Comparison of ENCODE assay signal across 9 cellular contexts in the genomic region with DNA sequence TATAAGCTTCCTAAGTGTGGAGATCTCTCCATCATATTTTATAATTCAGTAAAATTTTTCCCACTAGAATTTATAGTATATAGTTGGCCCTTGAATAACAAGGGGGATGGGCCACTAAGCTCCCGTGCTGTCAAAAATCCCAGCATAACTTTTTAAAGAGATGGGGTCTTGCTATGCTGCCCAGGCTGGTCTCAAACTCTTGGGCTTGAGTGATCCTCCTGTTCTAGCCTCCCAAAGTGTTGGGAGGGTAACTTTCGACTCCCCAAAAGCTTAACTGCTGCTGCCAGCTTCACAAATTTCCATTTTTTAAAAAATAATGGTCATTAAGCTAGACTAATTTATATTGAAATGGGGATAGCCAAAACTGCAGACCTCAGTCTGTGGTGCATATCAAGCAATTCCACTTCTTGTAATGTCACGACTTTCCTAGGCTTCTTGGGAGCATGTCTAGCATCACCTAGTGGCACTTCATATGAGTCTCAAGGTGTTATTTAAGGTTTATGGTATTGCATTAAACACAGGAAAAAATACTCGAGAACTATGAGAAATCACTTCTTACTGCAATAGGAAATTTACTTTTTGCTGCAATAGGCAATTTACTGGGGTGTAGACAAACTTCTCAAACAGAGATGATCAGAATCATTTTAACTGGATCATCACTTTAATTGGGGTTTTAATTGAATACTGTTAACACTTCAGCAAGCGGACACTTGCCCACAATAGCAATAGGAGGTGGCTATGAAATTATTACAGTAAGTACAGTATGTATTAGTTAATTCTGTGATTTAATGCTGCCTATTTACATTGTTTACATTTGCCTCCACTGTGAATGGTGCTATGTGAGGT. TPM values are rescaled to one million over a fixed set of nuclear protein-coding genes. Genes with fewer than 3 reads are reported as not detected.
DNase-seq lines count a peak whose midpoint lies in the region; ATAC-seq and TF ChIP-seq lines count a peak whose summit lies in the region.
"Had no signal": no experiment of that assay in that cellular context is flagged by ENCODE, and none has a peak within 500 bp of the region (broad histone marks: within the 10 kb centered on the region; RNA-seq: fewer than 3 reads in every experiment).

No MANE protein-coding gene starts in this region.

- H3K4me3 ChIP-seq in right atrium auricular region (no peak overlapping the region), OCI-LY7 (ENCODE audit: low read depth, low read length, poor library complexity, severe bottlenecking) (no peak overlapping the region), fibroblast of the aortic adventitia (ENCODE audit: low read depth, low read length) (no peak overlapping the region)

- H3K4me1 ChIP-seq in right atrium auricular region (no peaks in the 10 kb centered on the region), OCI-LY7 (ENCODE audit: insufficient read depth, low read length, poor library complexity, severe bottlenecking) (no peaks in the 10 kb centered on the region)

- H3K27ac Mint-ChIP-seq in stimulated activated naive CD8-positive, alpha-beta T cell treated with anti-CD3 and anti-CD28 coated beads, Interleukin-15, amount 100 ng/mL, for 72 hours = no peak overlapping the region
- H3K27ac Mint-ChIP-seq: activated CD4-positive, alpha-beta memory T cell treated with anti-CD3 and anti-CD28 coated beads for 36 hours had no signal

- no peaks in the 10 kb centered on the region for H3K27me3 ChIP-seq in right atrium auricular region

- peaks cover 17% of the 10 kb centered on the region for H3K4me1 Mint-ChIP-seq in stimulated activated naive CD8-positive, alpha-beta T cell treated with anti-CD3 and anti-CD28 coated beads, Interleukin-15, amount 100 ng/mL, for 72 hours

- H3K9me2 ChIP-seq in OCI-LY7 (ENCODE audit: insufficient read depth, low read length) = no peaks in the 10 kb centered on the region

- CTCF ChIA-PET in OCI-LY7 (lab: Charles Lee; ENCODE audit: unreplicated experiment) = no interaction called here

- no peaks in the 10 kb centered on the region for H4K20me1 ChIP-seq in OCI-LY7 (ENCODE audit: insufficient read depth, low read length)

- intact Hi-C loops in left ventricle myocardium superior (cut with micrococcal nuclease) = no loop called here
- intact Hi-C loops in OCI-LY7 (cut with micrococcal nuclease; ENCODE audit: unreplicated experiment) = no loop called here

- no peak for DNase-seq in right atrium auricular region (ENCODE audit: low spot score)
- DNase-seq in left ventricle myocardium superior = no peak
- peak; percentile 7 for DNase-seq in OCI-LY7 (ENCODE audit: low spot score)
- peak; percentile 47 for DNase-seq in fibroblast of the aortic adventitia (ENCODE audit: low read depth)
- no peak for DNase-seq in NCI-H345 (lab: John Stamatoyannopoulos, UW)
- no peak for DNase-seq in HK-2 (ENCODE audit: unreplicated experiment)
- no peak for DNase-seq in stimulated activated naive CD8-positive, alpha-beta T cell treated with anti-CD3 and anti-CD28 coated beads, Interleukin-15, amount 100 ng/mL, for 72 hours
- DNase-seq: activated CD4-positive, alpha-beta memory T cell treated with anti-CD3 and anti-CD28 coated beads for 36 hours had no signal

- BruUV-seq in OCI-LY7 (replicated peaks; lab: Mats Ljungman, UMichigan) = no TSS peak

- peak; percentile 25 to 58 for TF ChIP-seq CTCF in right atrium auricular region (IDR thresholded peaks at IDR 0.05)
- TF ChIP-seq CTCF in OCI-LY7 (conservative IDR thresholded peaks at IDR 0.05; ENCODE audit: low read length) = peak; percentile 70
- TF ChIP-seq CTCF in fibroblast of the aortic adventitia (IDR thresholded peaks at IDR 0.05; ENCODE audit: insufficient read depth, low read length) = peak; percentile 57

- H3K79me2 ChIP-seq in OCI-LY7 (ENCODE audit: insufficient read depth, low read depth, low read length) = no peaks in the 10 kb centered on the region

- peaks cover 34% of the 10 kb centered on the region for H3K36me3 ChIP-seq in right atrium auricular region
- H3K36me3 ChIP-seq in OCI-LY7 (ENCODE audit: insufficient read depth, low read length) = peaks cover 81% of the 10 kb centered on the region

- no peak overlapping the region for H2AFZ ChIP-seq in OCI-LY7 (ENCODE audit: low read length)

- POLR2A ChIA-PET in OCI-LY7 (lab: Charles Lee) = interaction anchor here (0.7 to 1.6 kb wide), 3 partner anchors 12 to 29 kb away, joined by 3 read pairs; no protein-coding TSS in a partner anchor

- no peak overlapping the region for H3K4me2 ChIP-seq in OCI-LY7 (ENCODE audit: low read length)

- H3K27ac ChIP-seq in right atrium auricular region = no peak overlapping the region
- H3K27ac ChIP-seq in OCI-LY7 (ENCODE audit: low read depth, low read length, poor library complexity, severe bottlenecking) = no peak overlapping the region

- H3K9me3 Mint-ChIP-seq in stimulated activated naive CD8-positive, alpha-beta T cell treated with anti-CD3 and anti-CD28 coated beads, Interleukin-15, amount 100 ng/mL, for 72 hours = no peaks in the 10 kb centered on the region
- H3K9me3 Mint-ChIP-seq: activated CD4-positive, alpha-beta memory T cell treated with anti-CD3 and anti-CD28 coated beads for 36 hours had no signal

- H3K27me3 Mint-ChIP-seq in stimulated activated naive CD8-positive, alpha-beta T cell treated with anti-CD3 and anti-CD28 coated beads, Interleukin-15, amount 100 ng/mL, for 72 hours = no peaks in the 10 kb centered on the region
- H3K27me3 Mint-ChIP-seq: activated CD4-positive, alpha-beta memory T cell treated with anti-CD3 and anti-CD28 coated beads for 36 hours had no signal

- H3K9me3 ChIP-seq in right atrium auricular region (no peaks in the 10 kb centered on the region), OCI-LY7 (ENCODE audit: low read length) (no peaks in the 10 kb centered on the region)

- ATAC-seq in left ventricle myocardium superior (no peak), HG03135 (IDR thresholded peaks at IDR 0.05; ENCODE audit: unreplicated experiment) (no peak)
- ATAC-seq in stimulated activated naive CD8-positive, alpha-beta T cell treated with anti-CD3 and anti-CD28 coated beads, Interleukin-15, amount 100 ng/mL, for 72 hours = no peak

- no peak overlapping the region for H3K4me3 Mint-ChIP-seq in stimulated activated naive CD8-positive, alpha-beta T cell treated with anti-CD3 and anti-CD28 coated beads, Interleukin-15, amount 100 ng/mL, for 72 hours
- H3K4me3 Mint-ChIP-seq: activated CD4-positive, alpha-beta memory T cell treated with anti-CD3 and anti-CD28 coated beads for 36 hours had no signal

RNA-seq across cellular contexts. Expression of a gene that starts 19.3 kb away (rescaled TPM):
- 1,000 to 10,000 TPM in 1 of 2 donors, 100 to 1,000 TPM in 1; 422 to 3,527 TPM for total RNA-seq in right atrium auricular region
- total RNA-seq in left ventricle myocardium superior = 2,149 TPM
- total RNA-seq in OCI-LY7 (2014; rRNA removed; shearing (Covaris generic)) = not detected in 2 replicates
- not detected in 2 replicates for total RNA-seq in OCI-LY7 (2022)
- not detected in 2 replicates for total RNA-seq in fibroblast of the aortic adventitia (ENCODE audit: low replicate concordance)
- total RNA-seq: activated CD4-positive, alpha-beta memory T cell treated with anti-CD3 and anti-CD28 coated beads for 36 hours had no signal

RNA-seq across cellular contexts. Expression of a gene that starts 55.0 kb away (rescaled TPM):
- total RNA-seq in right atrium auricular region (10 to 100 TPM; 19.7 to 21.0 TPM), left ventricle myocardium superior (30.6 TPM), OCI-LY7 (2022) (50.4 and 53.2 TPM in 2 replicates), fibroblast of the aortic adventitia (ENCODE audit: low replicate concordance) (25.2 and 46.1 TPM in 2 replicates)
- 33.0 and 33.3 TPM in 2 replicates for total RNA-seq in OCI-LY7 (2014; rRNA removed; shearing (Covaris generic))

Comparison
In these comparisons a context has a peak if more than half of its experiments do, and no peak if none do; other contexts are left out.
1. DNase-seq: peak in OCI-LY7 (single experiment) and fibroblast of the aortic adventitia (single experiment); none in right atrium auricular region (single experiment), left ventricle myocardium superior (single experiment), NCI-H345 (single experiment), HK-2 (single experiment) and stimulated activated naive CD8-positive, alpha-beta T cell treated with anti-CD3 and anti-CD28 coated beads, Interleukin-15, amount 100 ng/mL, for 72 hours (0 of 2).
2. RNA of a gene that starts 19.3 kb away (total RNA-seq): 422 to 3,527 TPM in right atrium auricular region and 2,149 TPM in left ventricle myocardium superior (single experiment); not detected in OCI-LY7 and not detected in fibroblast of the aortic adventitia; every median in the first group is over 100 times any median in the second.
3. Peak in every context shown above with its lines, with median percentiles within 50 percentile points of each other: CTCF ChIP-seq.